In genomic region chr6:68967549-68968300, GRCh38 we compare ENCODE assay signal across 1 cellular context.
TF ChIP-seq lines count a peak whose summit lies in the region.

No MANE protein-coding gene starts in this region.

TF ChIP-seq in K562, 482 proteins besides CTCF, POLR2A, EP300 and RAD21 (continued from another document and continues in another):
- TF ChIP-seq FOXJ2 (tag; IDR thresholded peaks at IDR 0.05) (no peak), ETV1 (tag; conservative IDR thresholded peaks at IDR 0.05; ENCODE audit: low read depth) (no peak), KAT7 (CRISPR knock-in tag; IDR thresholded peaks at IDR 0.05; ENCODE audit: borderline replicate concordance) (no peak), MCM7 (IDR thresholded peaks at IDR 0.05) (no peak), HDGF (IDR thresholded peaks at IDR 0.05) (0 out of 2 replicates have a peak, but pooled peaks have one; percentile 39), IRF9 (tag; IDR thresholded peaks at IDR 0.05) (no peak), THRB (CRISPR knock-in tag; conservative IDR thresholded peaks at IDR 0.05) (no peak), ZNF197 (CRISPR knock-in tag; IDR thresholded peaks at IDR 0.05; ENCODE audit: low read depth) (no peak), COPS2 (conservative IDR thresholded peaks at IDR 0.05) (no peak), ZNF384 (IDR thresholded peaks at IDR 0.05; ENCODE audit: low read depth, low read length) (no peak), DMBX1 (CRISPR knock-in tag; IDR thresholded peaks at IDR 0.05; ENCODE audit: borderline replicate concordance) (no peak), ZNF124 (CRISPR knock-in tag; IDR thresholded peaks at IDR 0.05) (no peak), SREBF2 (CRISPR knock-in tag; IDR thresholded peaks at IDR 0.05) (no peak), POLR2G (IDR thresholded peaks at IDR 0.05; ENCODE audit: low read depth, low read length) (no peak), ZNF444 (CRISPR knock-in tag; IDR thresholded peaks at IDR 0.05) (no peak), ATF7 (IDR thresholded peaks at IDR 0.05) (peak; percentile 63; the same call in 1 of the 2 replicates), HSF4 (CRISPR knock-in tag; IDR thresholded peaks at IDR 0.05; ENCODE audit: borderline replicate concordance) (no peak), BRF1 (IDR thresholded peaks at IDR 0.05; ENCODE audit: borderline replicate concordance, extremely low read depth, insufficient read length) (no peak), KDM2B (CRISPR knock-in tag; IDR thresholded peaks at IDR 0.05) (no peak), NR0B1 (IDR thresholded peaks at IDR 0.05; ENCODE audit: partially characterized antibody) (no peak), BCOR (IDR thresholded peaks at IDR 0.05) (peak; percentile 40; the same call in 1 of the 2 replicates), NR2F6 (CRISPR knock-in tag; IDR thresholded peaks at IDR 0.05) (no peak), GTF2F1 (IDR thresholded peaks at IDR 0.05; ENCODE audit: low read depth, low read length) (no peak), ATF2 (CRISPR knock-in tag; IDR thresholded peaks at IDR 0.05) (no peak), CREB5 (CRISPR knock-in tag; IDR thresholded peaks at IDR 0.05) (no peak), ZBTB1 (CRISPR knock-in tag; IDR thresholded peaks at IDR 0.05; ENCODE audit: borderline replicate concordance, low read depth) (no peak), ZNF134 (CRISPR knock-in tag; conservative IDR thresholded peaks at IDR 0.05) (no peak), MAFG (tag; conservative IDR thresholded peaks at IDR 0.05) (peak; percentile 88), SIN3A (IDR thresholded peaks at IDR 0.05; ENCODE audit: borderline replicate concordance in 2 of 2, control insufficient read depth in 1 of 2, low read depth in 2 of 2, low read length in 2 of 2) (no peak), CGGBP1 (CRISPR knock-in tag; IDR thresholded peaks at IDR 0.05) (no peak), HLTF (IDR thresholded peaks at IDR 0.05) (peak; percentile 73; the same call in 1 of the 2 replicates), ZNF57 (CRISPR knock-in tag; IDR thresholded peaks at IDR 0.05) (no peak), BMI1 (IDR thresholded peaks at IDR 0.05; ENCODE audit: low read length) (no peak), ZZZ3 (IDR thresholded peaks at IDR 0.05) (no peak), ZNF717 (CRISPR knock-in tag; IDR thresholded peaks at IDR 0.05) (no peak), ZNF23 (CRISPR knock-in tag; IDR thresholded peaks at IDR 0.05) (no peak), ZKSCAN1 (IDR thresholded peaks at IDR 0.05; ENCODE audit: low read depth, low read length) (no peak), ZNF655 (CRISPR knock-in tag; IDR thresholded peaks at IDR 0.05) (no peak), XRCC4 (IDR thresholded peaks at IDR 0.05; ENCODE audit: extremely low read depth, insufficient read depth, insufficient read length) (no peak), UBTF (IDR thresholded peaks at IDR 0.05; ENCODE audit: borderline replicate concordance in 1 of 2, low read depth in 2 of 2, low read length in 2 of 2) (no peak), ZBTB26 (CRISPR knock-in tag; IDR thresholded peaks at IDR 0.05) (no peak), KDM5B (IDR thresholded peaks at IDR 0.05; ENCODE audit: insufficient replicate concordance, low read depth, low read length) (no peak), DPF2 (IDR thresholded peaks at IDR 0.05) (peak; percentile 98), RBM17 (IDR thresholded peaks at IDR 0.05; ENCODE audit: borderline replicate concordance, low read depth, low read length) (no peak), TSC22D4 (tag; IDR thresholded peaks at IDR 0.05) (no peak), SMARCA5 (IDR thresholded peaks at IDR 0.05) (peak; percentile 78; the same call in 1 of the 2 replicates), ZBTB9 (CRISPR knock-in tag; IDR thresholded peaks at IDR 0.05) (no peak), NR2C1 (IDR thresholded peaks at IDR 0.05) (no peak), NR2C1 (tag; IDR thresholded peaks at IDR 0.05) (no peak), FIP1L1 (IDR thresholded peaks at IDR 0.05; ENCODE audit: low read depth, low read length, poor library complexity, severe bottlenecking) (no peak), ATF4 (CRISPR knock-in tag; IDR thresholded peaks at IDR 0.05) (no peak), ZNF644 (tag; IDR thresholded peaks at IDR 0.05; ENCODE audit: low read depth) (no peak), ZNF639 (CRISPR knock-in tag; conservative IDR thresholded peaks at IDR 0.05 in 1 of 2, IDR thresholded peaks at IDR 0.05 in 1 of 2) (no peak), CCNT2 (IDR thresholded peaks at IDR 0.05; ENCODE audit: borderline replicate concordance, extremely low read depth, insufficient read length, low read depth, low read length) (peak; percentile 13), CREBBP (IDR thresholded peaks at IDR 0.05; ENCODE audit: low read depth, low read length) (no peak)
